In the genomic region with DNA sequence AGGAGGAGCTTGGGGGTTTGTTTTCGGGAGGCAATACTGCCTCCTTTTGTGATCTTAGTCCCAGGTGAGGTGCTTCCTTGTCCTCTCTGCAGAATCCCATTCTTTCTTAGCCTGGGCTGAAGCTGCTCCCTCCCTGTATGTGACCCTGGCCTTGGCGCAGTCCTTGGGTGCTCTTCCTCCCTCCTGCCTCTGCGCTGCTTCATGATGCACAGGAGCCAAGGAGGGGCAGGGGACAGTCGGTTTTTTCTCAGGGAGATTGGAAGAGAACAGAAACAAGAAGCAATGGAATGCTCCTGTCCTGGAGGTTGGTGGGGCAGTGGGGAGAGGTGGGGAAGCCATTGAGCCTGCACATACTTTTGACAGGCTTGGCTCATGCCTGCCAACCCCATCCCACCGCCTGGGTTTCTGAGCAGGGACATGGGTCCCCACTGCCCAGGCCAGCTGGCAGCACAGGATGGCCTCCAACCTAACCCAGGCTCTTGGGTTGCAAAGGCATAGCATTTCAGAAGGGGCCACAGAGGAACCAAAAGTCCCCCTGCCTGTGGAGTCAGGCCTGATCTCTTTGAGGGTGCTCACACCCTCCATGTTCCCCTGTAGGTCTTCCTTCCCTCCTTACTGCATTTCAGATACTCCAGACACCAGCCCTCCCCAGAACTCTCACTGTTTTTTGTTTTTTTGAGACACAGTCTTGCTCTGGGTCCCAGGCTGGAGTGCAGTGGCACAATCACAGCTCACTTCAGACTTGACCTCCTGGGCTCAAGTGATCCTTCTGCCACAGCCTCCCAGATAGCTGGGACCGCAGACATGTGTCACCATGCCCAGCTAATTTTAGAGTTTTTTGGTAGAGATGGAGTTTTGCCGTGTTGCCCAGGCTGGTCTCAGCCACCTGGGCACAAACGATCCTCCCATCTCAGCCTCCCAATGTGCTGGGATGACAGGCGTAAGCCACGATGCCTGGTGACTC, we compare ENCODE assay signal across 10 cellular contexts. TPM values are rescaled to one million over a fixed set of nuclear protein-coding genes. Genes with fewer than 3 reads are reported as not detected.
DNase-seq lines count a peak whose midpoint lies in the region; ATAC-seq and TF ChIP-seq lines count a peak whose summit lies in the region.
"Had no signal": no experiment of that assay in that cellular context is flagged by ENCODE, and none has a peak within 500 bp of the region (broad histone marks: within the 10 kb centered on the region; RNA-seq: fewer than 3 reads in every experiment).

No MANE protein-coding gene starts in this region.

- in situ Hi-C loops in G401 (cut with HindIII; ENCODE audit: low sequenced_read_pairs), result no loop called here

- ATAC-seq in CD8-positive, alpha-beta T cell, result no peak
- ATAC-seq in WTC11 (no peak; the same call in 1 of the 2 replicates), gastroesophageal sphincter (no peak), GM21576 (IDR thresholded peaks at IDR 0.05; ENCODE audit: unreplicated experiment) (no peak), GM18868 (IDR thresholded peaks at IDR 0.05; ENCODE audit: unreplicated experiment) (no peak)

- H3K9ac ChIP-seq in skeletal muscle satellite cell (ENCODE audit: low read depth, low read length), result peak overlapping the region; percentile 39

- no peaks in the 10 kb centered on the region for H3K27me3 Mint-ChIP-seq in CD8-positive, alpha-beta T cell (ENCODE audit: low read depth)
- no peaks in the 10 kb centered on the region for H3K27me3 Mint-ChIP-seq in WTC11 (ENCODE audit: low read depth)

- TF ChIP-seq EP300 in gastroesophageal sphincter (IDR thresholded peaks at IDR 0.05), result no peak

- H3K4me3 Mint-ChIP-seq in CD8-positive, alpha-beta T cell, result no peak overlapping the region
- H3K4me3 Mint-ChIP-seq in WTC11, result no peak overlapping the region

- CTCF ChIA-PET in CD8-positive, alpha-beta T cell (lab: Charles Lee), result interaction anchor here (1.0 kb wide), 1 partner anchor 86 kb away, joined by 5 read pairs; no protein-coding TSS in a partner anchor
- CTCF ChIA-PET in WTC11 (lab: Charles Lee), result interaction anchor here (0.6 to 2.2 kb wide), 2 partner anchors 125 to 269 kb away, joined by 3 to 10 read pairs; no protein-coding TSS in a partner anchor

- no peak overlapping the region for H3K4me3 ChIP-seq in CD8-positive, alpha-beta T cell (ENCODE audit: low read depth, low read length)
- H3K4me3 ChIP-seq in gastroesophageal sphincter (no peak overlapping the region), skeletal muscle satellite cell (ENCODE audit: low read length) (no peak overlapping the region)

- peaks cover 71% of the 10 kb centered on the region for H3K4me1 Mint-ChIP-seq in CD8-positive, alpha-beta T cell (ENCODE audit: low read depth)
- peaks cover 24% of the 10 kb centered on the region for H3K4me1 Mint-ChIP-seq in WTC11

- H3K9me3 ChIP-seq in CD8-positive, alpha-beta T cell (ENCODE audit: low read length), result no peaks in the 10 kb centered on the region
- H3K9me3 ChIP-seq in gastroesophageal sphincter (no peaks in the 10 kb centered on the region), skeletal muscle satellite cell (replicated peaks; ENCODE audit: low read length) (no peaks in the 10 kb centered on the region)

- H3K27ac ChIP-seq in CD8-positive, alpha-beta T cell (ENCODE audit: low read depth, low read length), result no peak overlapping the region
- H3K27ac ChIP-seq in gastroesophageal sphincter, result peak overlapping the region; percentile 84 to 99 (median 97)

- H3K4me2 ChIP-seq in skeletal muscle satellite cell (ENCODE audit: low read length), result no peak overlapping the region

- no peaks in the 10 kb centered on the region for H3K9me3 Mint-ChIP-seq in CD8-positive, alpha-beta T cell
- H3K9me3 Mint-ChIP-seq in WTC11, result no peaks in the 10 kb centered on the region

- TF ChIP-seq POLR2A in gastroesophageal sphincter (IDR thresholded peaks at IDR 0.05), result no peak

- peak overlapping the region; percentile 79 for H3K27ac Mint-ChIP-seq in CD8-positive, alpha-beta T cell
- 0 out of 2 replicates have a peak overlapping the region, but pooled peaks have one; percentile 21 for H3K27ac Mint-ChIP-seq in WTC11

- peaks cover 59% of the 10 kb centered on the region for H3K4me1 ChIP-seq in CD8-positive, alpha-beta T cell (ENCODE audit: insufficient read depth, low read length)
- H3K4me1 ChIP-seq in gastroesophageal sphincter, result peaks cover 32 to 100% (median 72%) of the 10 kb centered on the region in 3 donors
- H3K4me1 ChIP-seq in skeletal muscle satellite cell (ENCODE audit: control insufficient read depth, insufficient read depth, low read length), result peaks cover 64% of the 10 kb centered on the region

- 83 to 92% methylated on average over 2 to 7 of the region's 10 CpGs for WGBS in gastroesophageal sphincter (ENCODE audit: low coverage in 1 of 2), 2 donors

- no peak for DNase-seq in CD8-positive, alpha-beta T cell
- DNase-seq in WTC11 (ENCODE audit: low spot score) (no peak), G401 (ENCODE audit: low spot score) (no peak), 8988T (no peak)
- DNase-seq: activated effector memory CD4-positive, alpha-beta T cell treated with anti-CD3 and anti-CD28 coated beads, Interleukin-2, amount 50 U/mL, for 16 hours; DMS 273 treated with DMSO at 0.1 percent for 48 hours had no signal

- no peaks in the 10 kb centered on the region for H3K36me3 ChIP-seq in CD8-positive, alpha-beta T cell (ENCODE audit: insufficient read depth, low read length)
- H3K36me3 ChIP-seq in gastroesophageal sphincter (no peaks in the 10 kb centered on the region), skeletal muscle satellite cell (ENCODE audit: insufficient read depth, low read length) (no peaks in the 10 kb centered on the region)

- H3K27me3 ChIP-seq in CD8-positive, alpha-beta T cell (ENCODE audit: insufficient read depth, low read length), result no peaks in the 10 kb centered on the region
- H3K27me3 ChIP-seq in gastroesophageal sphincter (no peaks in the 10 kb centered on the region), skeletal muscle satellite cell (ENCODE audit: control insufficient read depth, insufficient read depth, low read length) (no peaks in the 10 kb centered on the region)

- no peak for TF ChIP-seq CTCF in CD8-positive, alpha-beta T cell (IDR thresholded peaks at IDR 0.05)
- no peak for TF ChIP-seq CTCF in WTC11 (IDR thresholded peaks at IDR 0.05)
- TF ChIP-seq CTCF in gastroesophageal sphincter (IDR thresholded peaks at IDR 0.05), result no peak

- H3K36me3 Mint-ChIP-seq in CD8-positive, alpha-beta T cell, result peaks cover 8% of the 10 kb centered on the region
- H3K36me3 Mint-ChIP-seq in WTC11, result no peaks in the 10 kb centered on the region

- intact Hi-C loops in CD8-positive, alpha-beta T cell (cut with DNase I, micrococcal nuclease), result no loop called here

- POLR2A ChIA-PET in CD8-positive, alpha-beta T cell (lab: Charles Lee), result interaction anchor here (0.6 to 2.8 kb wide), 3 partner anchors 10 to 450 kb away, joined by 3 to 13 read pairs (median 3); no protein-coding TSS in a partner anchor
- POLR2A ChIA-PET in WTC11 (lab: Charles Lee), result no interaction called here

TF ChIP-seq in WTC11, 78 proteins besides CTCF, POLR2A, EP300 and RAD21 (continues in another document):
- TF ChIP-seq ZNF532 (CRISPR knock-in tag; IDR thresholded peaks at IDR 0.05; ENCODE audit: borderline replicate concordance) (no peak), ZNF232 (CRISPR knock-in tag; IDR thresholded peaks at IDR 0.05) (no peak), ZNF423 (CRISPR knock-in tag; IDR thresholded peaks at IDR 0.05) (no peak), ZNF671 (CRISPR knock-in tag; IDR thresholded peaks at IDR 0.05) (no peak), KAT7 (CRISPR knock-in tag; IDR thresholded peaks at IDR 0.05; ENCODE audit: borderline replicate concordance) (no peak)
- TF ChIP-seq, protein P1, sequence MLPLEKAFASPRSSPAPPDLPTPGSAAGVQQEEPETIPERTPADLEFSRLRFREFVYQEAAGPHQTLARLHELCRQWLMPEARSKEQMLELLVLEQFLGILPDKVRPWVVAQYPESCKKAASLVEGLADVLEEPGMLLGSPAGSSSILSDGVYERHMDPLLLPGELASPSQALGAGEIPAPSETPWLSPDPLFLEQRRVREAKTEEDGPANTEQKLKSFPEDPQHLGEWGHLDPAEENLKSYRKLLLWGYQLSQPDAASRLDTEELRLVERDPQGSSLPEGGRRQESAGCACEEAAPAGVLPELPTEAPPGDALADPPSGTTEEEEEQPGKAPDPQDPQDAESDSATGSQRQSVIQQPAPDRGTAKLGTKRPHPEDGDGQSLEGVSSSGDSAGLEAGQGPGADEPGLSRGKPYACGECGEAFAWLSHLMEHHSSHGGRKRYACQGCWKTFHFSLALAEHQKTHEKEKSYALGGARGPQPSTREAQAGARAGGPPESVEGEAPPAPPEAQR (CRISPR knock-in tag; IDR thresholded peaks at IDR 0.05), result no peak

RNA-seq across cellular contexts. Expression of gene IL6R, which starts 16.1 kb away (rescaled TPM):
- total RNA-seq in CD8-positive, alpha-beta T cell, result 10 to 100 TPM in 1 of 2 experiments, 1 to 10 TPM in 1; 10.0 to 12.0 TPM
- total RNA-seq in WTC11 (2021) (3.2 to 7.0 TPM (median 3.4 TPM) in 3 replicates), gastroesophageal sphincter (10 to 100 TPM; 44.7 to 59.4 (median 55.5) TPM)
- total RNA-seq in skeletal muscle satellite cell (2012; rRNA removed), result 10.3 and 13.7 TPM in 2 replicates
- total RNA-seq in G401 (2014; rRNA removed; shearing (Covaris generic)), result 4.7 and 44.7 TPM in 2 replicates
